In the genomic region with DNA sequence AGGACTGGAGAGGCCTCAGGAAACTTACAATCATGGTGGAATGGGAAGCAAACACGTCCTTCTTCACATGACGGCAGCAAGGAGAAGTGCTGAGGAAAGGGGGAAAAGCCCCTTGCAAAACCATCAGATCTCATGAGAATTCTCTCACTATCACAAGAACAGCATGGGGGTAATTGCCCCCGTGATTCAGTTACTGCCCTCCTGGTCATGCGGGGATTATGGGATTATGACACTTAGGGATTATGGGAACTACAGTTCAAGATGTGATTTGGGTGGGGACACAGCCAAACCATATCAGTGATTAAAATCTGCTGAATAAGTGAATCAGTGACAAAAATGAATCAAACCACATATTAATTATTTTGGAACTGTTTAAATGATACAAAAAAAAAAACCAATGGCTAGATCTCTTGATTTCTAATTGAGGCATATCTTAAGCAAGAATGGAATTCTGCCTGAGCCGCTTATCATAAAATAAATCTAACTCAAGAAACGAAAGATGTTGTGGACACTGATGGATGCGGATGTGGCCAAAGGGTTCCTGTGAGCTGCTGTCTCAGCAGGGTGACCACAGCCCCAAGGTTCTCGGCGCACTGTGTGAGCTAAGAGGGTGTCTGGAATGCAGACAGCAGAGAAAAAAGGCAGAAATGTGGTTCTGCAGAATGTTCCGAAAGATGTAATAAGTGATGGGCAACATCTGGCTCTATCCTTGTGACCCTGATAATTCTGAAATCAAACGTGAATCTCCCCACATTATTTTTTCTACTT, we compare ENCODE assay signal across 1 cellular context.
TF ChIP-seq lines count a peak whose summit lies in the region.

No MANE protein-coding gene starts in this region.

TF ChIP-seq in WTC11, 78 proteins besides CTCF, POLR2A, EP300 and RAD21 (continued from another document):
- TF ChIP-seq, protein P1, sequence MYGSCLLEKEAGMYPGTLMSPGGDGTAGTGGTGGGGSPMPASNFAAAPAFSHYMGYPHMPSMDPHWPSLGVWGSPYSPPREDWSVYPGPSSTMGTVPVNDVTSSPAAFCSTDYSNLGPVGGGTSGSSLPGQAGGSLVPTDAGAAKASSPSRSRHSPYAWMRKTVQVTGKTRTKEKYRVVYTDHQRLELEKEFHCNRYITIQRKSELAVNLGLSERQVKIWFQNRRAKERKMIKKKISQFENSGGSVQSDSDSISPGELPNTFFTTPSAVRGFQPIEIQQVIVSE (CRISPR knock-in tag; IDR thresholded peaks at IDR 0.05; ENCODE audit: borderline replicate concordance) = no peak
- TF ChIP-seq, protein P2, sequence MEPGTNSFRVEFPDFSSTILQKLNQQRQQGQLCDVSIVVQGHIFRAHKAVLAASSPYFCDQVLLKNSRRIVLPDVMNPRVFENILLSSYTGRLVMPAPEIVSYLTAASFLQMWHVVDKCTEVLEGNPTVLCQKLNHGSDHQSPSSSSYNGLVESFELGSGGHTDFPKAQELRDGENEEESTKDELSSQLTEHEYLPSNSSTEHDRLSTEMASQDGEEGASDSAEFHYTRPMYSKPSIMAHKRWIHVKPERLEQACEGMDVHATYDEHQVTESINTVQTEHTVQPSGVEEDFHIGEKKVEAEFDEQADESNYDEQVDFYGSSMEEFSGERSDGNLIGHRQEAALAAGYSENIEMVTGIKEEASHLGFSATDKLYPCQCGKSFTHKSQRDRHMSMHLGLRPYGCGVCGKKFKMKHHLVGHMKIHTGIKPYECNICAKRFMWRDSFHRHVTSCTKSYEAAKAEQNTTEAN (CRISPR knock-in tag; IDR thresholded peaks at IDR 0.05) = no peak
- TF ChIP-seq KAT7 (CRISPR knock-in tag; IDR thresholded peaks at IDR 0.05; ENCODE audit: borderline replicate concordance) = no peak
- TF ChIP-seq FOXJ3 (CRISPR knock-in tag; IDR thresholded peaks at IDR 0.05; ENCODE audit: borderline replicate concordance) = no peak
